27 cellular contexts compared by ENCODE assay signal in genomic region chr16:84451781-84452180, GRCh38.
"Had no signal": no experiment of that assay in that cellular context is flagged by ENCODE, and none has a peak within 500 bp of the region (broad histone marks: within the 10 kb centered on the region; RNA-seq: fewer than 3 reads in every experiment).

No MANE protein-coding gene starts in this region.

- H3K27ac ChIP-seq: adrenal gland, body of pancreas, cardiac muscle cell, right lobe of liver, skin epidermis had no signal

- H3K36me3 ChIP-seq: adrenal gland, cardiac muscle cell, right lobe of liver had no signal

- DNase-seq: activated CD4-positive, alpha-beta T cell treated with anti-CD3 and anti-CD28 coated beads for 1 hour; activated CD4-positive, alpha-beta T cell treated with anti-CD3 and anti-CD28 coated beads, Interleukin-2, amount 10 ng/mL, durations not matched to agents 7 days and 5 days; activated CD8-positive, alpha-beta T cell treated with anti-CD3 and anti-CD28 coated beads for 36 hours; activated naive CD4-positive, alpha-beta T cell; activated T-cell treated with anti-CD3 and anti-CD28 coated beads, Interleukin-2, amount 50 U/mL, for 1 hour; adrenal gland; body of pancreas; foreskin fibroblast; hippocampal formation; kidney; left colon; SK-N-SH; stimulated activated CD4-positive, alpha-beta T cell treated with anti-CD3 and anti-CD28 coated beads, Interleukin-4, amount 100 ng/mL, for 24 hours; substantia nigra; T-helper 17 cell had no signal

- H3K4me3 ChIP-seq: adrenal gland, body of pancreas, cardiac muscle cell, right lobe of liver, skin epidermis had no signal

- H3K9ac ChIP-seq: SK-N-SH had no signal

- H3K9me3 ChIP-seq: adrenal gland, body of pancreas, right lobe of liver, SK-N-SH had no signal

- H3K4me2 ChIP-seq: SK-N-SH had no signal

- ATAC-seq: activated CD8-positive, alpha-beta T cell treated with anti-CD3 and anti-CD28 coated beads for 36 hours; body of pancreas; esophagus mucosa; left colon; naive thymus-derived CD8-positive, alpha-beta T cell; right lobe of liver; stimulated activated effector memory CD8-positive, alpha-beta T cell treated with anti-CD3 and anti-CD28 coated beads, Interleukin-12 subunit alpha, Interleukin-12 subunit beta, amount 100 ng/mL, for 72 hours; T-helper 17 cell; WTC11 had no signal

- H3K27me3 ChIP-seq: adrenal gland, cardiac muscle cell, right lobe of liver had no signal

- H3K9me3 Mint-ChIP-seq: activated CD4-positive, alpha-beta T cell treated with anti-CD3 and anti-CD28 coated beads, Interleukin-2, amount 10 ng/mL, durations not matched to agents 7 days and 5 days; activated CD8-positive, alpha-beta T cell treated with anti-CD3 and anti-CD28 coated beads for 36 hours; activated naive CD4-positive, alpha-beta T cell treated with anti-CD3 and anti-CD28 coated beads, Interleukin-2, amount 50 U/mL, for 72 hours; activated T-helper 17 cell treated with anti-CD3 and anti-CD28 coated beads, Interleukin-2, amount 50 U/mL, for 72 hours; naive thymus-derived CD8-positive, alpha-beta T cell; stimulated activated effector memory CD8-positive, alpha-beta T cell treated with anti-CD3 and anti-CD28 coated beads, Interleukin-12 subunit alpha, Interleukin-12 subunit beta, amount 100 ng/mL, for 72 hours; stimulated activated naive CD8-positive, alpha-beta T cell treated with anti-CD3 and anti-CD28 coated beads, Interleukin-15, Interleukin-2, amounts not matched to agents 100 ng/mL and 50 ng/mL, for 24 hours; WTC11 had no signal

- H3K4me1 ChIP-seq: adrenal gland, body of pancreas, right lobe of liver had no signal

- H3K4me1 Mint-ChIP-seq: activated CD4-positive, alpha-beta T cell treated with anti-CD3 and anti-CD28 coated beads, Interleukin-2, amount 10 ng/mL, durations not matched to agents 7 days and 5 days; activated T-helper 17 cell treated with anti-CD3 and anti-CD28 coated beads, Interleukin-2, amount 50 U/mL, for 72 hours; memory B cell; naive thymus-derived CD8-positive, alpha-beta T cell; stimulated activated effector memory CD8-positive, alpha-beta T cell treated with anti-CD3 and anti-CD28 coated beads, Interleukin-12 subunit alpha, Interleukin-12 subunit beta, amount 100 ng/mL, for 72 hours; T-helper 17 cell; WTC11 had no signal

- H3K4me3 Mint-ChIP-seq: activated CD4-positive, alpha-beta T cell treated with anti-CD3 and anti-CD28 coated beads, Interleukin-2, amount 10 ng/mL, durations not matched to agents 7 days and 5 days; activated CD8-positive, alpha-beta T cell treated with anti-CD3 and anti-CD28 coated beads for 36 hours; activated T-helper 17 cell treated with anti-CD3 and anti-CD28 coated beads, Interleukin-2, amount 50 U/mL, for 72 hours; memory B cell; naive thymus-derived CD8-positive, alpha-beta T cell; stimulated activated effector memory CD8-positive, alpha-beta T cell treated with anti-CD3 and anti-CD28 coated beads, Interleukin-12 subunit alpha, Interleukin-12 subunit beta, amount 100 ng/mL, for 72 hours; stimulated activated naive CD8-positive, alpha-beta T cell treated with anti-CD3 and anti-CD28 coated beads, Interleukin-15, Interleukin-2, amounts not matched to agents 100 ng/mL and 50 ng/mL, for 24 hours; T-helper 17 cell; WTC11 had no signal

- H3K36me3 Mint-ChIP-seq: activated naive CD4-positive, alpha-beta T cell treated with anti-CD3 and anti-CD28 coated beads, Interleukin-2, amount 50 U/mL, for 72 hours; naive thymus-derived CD8-positive, alpha-beta T cell; WTC11 had no signal

- H3K27ac Mint-ChIP-seq: activated CD4-positive, alpha-beta T cell treated with anti-CD3 and anti-CD28 coated beads, Interleukin-2, amount 10 ng/mL, durations not matched to agents 7 days and 5 days; activated CD8-positive, alpha-beta T cell treated with anti-CD3 and anti-CD28 coated beads for 36 hours; activated naive CD4-positive, alpha-beta T cell treated with anti-CD3 and anti-CD28 coated beads, Interleukin-2, amount 50 U/mL, for 72 hours; activated T-helper 17 cell treated with anti-CD3 and anti-CD28 coated beads, Interleukin-2, amount 50 U/mL, for 72 hours; memory B cell; naive thymus-derived CD8-positive, alpha-beta T cell; progenitor cell of endocrine pancreas; stimulated activated effector memory CD8-positive, alpha-beta T cell treated with anti-CD3 and anti-CD28 coated beads, Interleukin-12 subunit alpha, Interleukin-12 subunit beta, amount 100 ng/mL, for 72 hours; stimulated activated naive CD8-positive, alpha-beta T cell treated with anti-CD3 and anti-CD28 coated beads, Interleukin-15, Interleukin-2, amounts not matched to agents 100 ng/mL and 50 ng/mL, for 24 hours; T-helper 17 cell; WTC11 had no signal

- H3K27me3 Mint-ChIP-seq: activated CD4-positive, alpha-beta T cell treated with anti-CD3 and anti-CD28 coated beads, Interleukin-2, amount 10 ng/mL, durations not matched to agents 7 days and 5 days; activated CD8-positive, alpha-beta T cell treated with anti-CD3 and anti-CD28 coated beads for 36 hours; progenitor cell of endocrine pancreas; stimulated activated naive CD8-positive, alpha-beta T cell treated with anti-CD3 and anti-CD28 coated beads, Interleukin-15, Interleukin-2, amounts not matched to agents 100 ng/mL and 50 ng/mL, for 24 hours had no signal
